Comparison of ENCODE assay signal across 1 cellular context in genomic region chr16:14473488-14473887, GRCh38.
TF ChIP-seq lines count a peak whose summit lies in the region.

No MANE protein-coding gene starts in this region.

TF ChIP-seq in HepG2, 621 proteins besides CTCF, POLR2A, EP300 and RAD21 (continued from another document and continues in another):
- TF ChIP-seq NR2C2 (CRISPR knock-in tag; IDR thresholded peaks at IDR 0.05; ENCODE audit: borderline replicate concordance) = peak; percentile 47
- peak; percentile 61; the same call in 1 of the 2 replicates for TF ChIP-seq MEIS2 (CRISPR knock-in tag; IDR thresholded peaks at IDR 0.05)
- peak; percentile 57 for TF ChIP-seq YY1 (IDR thresholded peaks at IDR 0.05; ENCODE audit: insufficient read depth, insufficient replicate concordance, low read depth, low read length)
- no peak for TF ChIP-seq ZNF143 (CRISPR knock-in tag; IDR thresholded peaks at IDR 0.05)
- peak; percentile 71 for TF ChIP-seq MED1 (CRISPR knock-in tag; IDR thresholded peaks at IDR 0.05)
- TF ChIP-seq MIER2 (CRISPR knock-in tag; IDR thresholded peaks at IDR 0.05) = peak; percentile 68; the same call in 1 of the 2 replicates
- peak; percentile 77 for TF ChIP-seq FOSL2 (CRISPR knock-in tag; IDR thresholded peaks at IDR 0.05)
- no peak for TF ChIP-seq AGO2 (optimal IDR thresholded peaks at IDR 0.05; ENCODE audit: low read depth, low read length)
- peak; percentile 94 for TF ChIP-seq ZBTB38 (CRISPR knock-in tag; IDR thresholded peaks at IDR 0.05)
- TF ChIP-seq TBX2 (CRISPR knock-in tag; IDR thresholded peaks at IDR 0.05; ENCODE audit: borderline replicate concordance) = peak; percentile 61
- peak; percentile 70 for TF ChIP-seq HNF4A (CRISPR knock-in tag; IDR thresholded peaks at IDR 0.05)
- no peak for TF ChIP-seq NPAS2 (CRISPR knock-in tag; IDR thresholded peaks at IDR 0.05; ENCODE audit: borderline replicate concordance)
- 0 out of 2 replicates have a peak, but pooled peaks have one; percentile 48 for TF ChIP-seq NAIF1 (CRISPR knock-in tag; IDR thresholded peaks at IDR 0.05; ENCODE audit: borderline replicate concordance)
- no peak for TF ChIP-seq ZSCAN29 (CRISPR knock-in tag; conservative IDR thresholded peaks at IDR 0.05)
- peak; percentile 80 to 94 for TF ChIP-seq NR2F1 (CRISPR knock-in tag; IDR thresholded peaks at IDR 0.05)
- TF ChIP-seq PAWR (CRISPR knock-in tag; IDR thresholded peaks at IDR 0.05; ENCODE audit: borderline replicate concordance) = no peak
- peak; percentile 78 for TF ChIP-seq ZNF12 (CRISPR knock-in tag; IDR thresholded peaks at IDR 0.05)
- no peak for TF ChIP-seq ZNF704 (CRISPR knock-in tag; IDR thresholded peaks at IDR 0.05; ENCODE audit: borderline replicate concordance)
- peak; percentile 82 for TF ChIP-seq ZBTB33 (CRISPR knock-in tag; IDR thresholded peaks at IDR 0.05)
- TF ChIP-seq LCORL (IDR thresholded peaks at IDR 0.05) = no peak
- TF ChIP-seq LCORL (CRISPR knock-in tag; IDR thresholded peaks at IDR 0.05) = peak; percentile 85
- TF ChIP-seq THRA (CRISPR knock-in tag; IDR thresholded peaks at IDR 0.05; ENCODE audit: borderline replicate concordance) = peak; percentile 35; the same call in 1 of the 2 replicates
- TF ChIP-seq ZBTB37 (CRISPR knock-in tag; IDR thresholded peaks at IDR 0.05) = no peak
- TF ChIP-seq TARDBP (CRISPR knock-in tag; IDR thresholded peaks at IDR 0.05) = peak; percentile 65; the same call in 1 of the 2 replicates
- TF ChIP-seq RNF2 (conservative IDR thresholded peaks at IDR 0.05; ENCODE audit: low read depth) = no peak
- TF ChIP-seq ZNF605 (CRISPR knock-in tag; IDR thresholded peaks at IDR 0.05) = peak; percentile 33; the same call in 1 of the 2 replicates
- TF ChIP-seq STAT6 (CRISPR knock-in tag; IDR thresholded peaks at IDR 0.05; ENCODE audit: borderline replicate concordance) = no peak
- peak; percentile 65; the same call in 1 of the 2 replicates for TF ChIP-seq ARID4A (CRISPR knock-in tag; IDR thresholded peaks at IDR 0.05; ENCODE audit: borderline replicate concordance)
- TF ChIP-seq SOX13 (IDR thresholded peaks at IDR 0.05) = no peak
- peak in 1 of 2 experiments; percentile 27; a peak in 1 of 4 replicates for TF ChIP-seq SOX13 (CRISPR knock-in tag; conservative IDR thresholded peaks at IDR 0.05 in 1 of 2, IDR thresholded peaks at IDR 0.05 in 1 of 2)
- TF ChIP-seq FOXP4 (CRISPR knock-in tag; IDR thresholded peaks at IDR 0.05) = peak; percentile 67; the same call in 1 of the 2 replicates
- peak; percentile 91 for TF ChIP-seq GATAD2A (CRISPR knock-in tag; IDR thresholded peaks at IDR 0.05)
- peak; percentile 49; the same call in 1 of the 2 replicates for TF ChIP-seq ZFP91 (CRISPR knock-in tag; IDR thresholded peaks at IDR 0.05; ENCODE audit: borderline replicate concordance)
- no peak for TF ChIP-seq HNRNPL (IDR thresholded peaks at IDR 0.05; ENCODE audit: low read depth, low read length)
- no peak for TF ChIP-seq ZNF460 (CRISPR knock-in tag; IDR thresholded peaks at IDR 0.05; ENCODE audit: borderline replicate concordance)
- TF ChIP-seq ZNF121 (CRISPR knock-in tag; IDR thresholded peaks at IDR 0.05) = peak; percentile 24; the same call in 1 of the 2 replicates
- TF ChIP-seq IRF2 (CRISPR knock-in tag; IDR thresholded peaks at IDR 0.05) = peak; percentile 72; the same call in 1 of the 2 replicates
- peak; percentile 29; the same call in 1 of the 2 replicates for TF ChIP-seq ZNF205 (CRISPR knock-in tag; IDR thresholded peaks at IDR 0.05)
- peak; percentile 46; the same call in 1 of the 2 replicates for TF ChIP-seq KAT7 (CRISPR knock-in tag; IDR thresholded peaks at IDR 0.05; ENCODE audit: borderline replicate concordance)
- TF ChIP-seq ZNF572 (CRISPR knock-in tag; IDR thresholded peaks at IDR 0.05) = no peak
- TF ChIP-seq FOXK1 (CRISPR knock-in tag; IDR thresholded peaks at IDR 0.05; ENCODE audit: borderline replicate concordance, low read depth) = peak; percentile 12; the same call in 1 of the 2 replicates
- peak; percentile 76; the same call in 1 of the 2 replicates for TF ChIP-seq ZNF792 (CRISPR knock-in tag; IDR thresholded peaks at IDR 0.05)
- TF ChIP-seq ZNF580 (CRISPR knock-in tag; IDR thresholded peaks at IDR 0.05; ENCODE audit: borderline replicate concordance, low read depth) = peak; percentile 64; the same call in 1 of the 2 replicates
- TF ChIP-seq ELF3 (CRISPR knock-in tag; IDR thresholded peaks at IDR 0.05) = peak; percentile 91
- no peak for TF ChIP-seq ZNF709 (CRISPR knock-in tag; IDR thresholded peaks at IDR 0.05)
- TF ChIP-seq TBX3 (IDR thresholded peaks at IDR 0.05; ENCODE audit: borderline replicate concordance) = no peak
- TF ChIP-seq MIER3 (CRISPR knock-in tag; IDR thresholded peaks at IDR 0.05; ENCODE audit: borderline replicate concordance) = peak; percentile 37; the same call in 1 of the 2 replicates
- peak; percentile 85 for TF ChIP-seq CBX1 (IDR thresholded peaks at IDR 0.05; ENCODE audit: low read depth)
- TF ChIP-seq MAZ (IDR thresholded peaks at IDR 0.05; ENCODE audit: borderline replicate concordance, low read depth, low read length) = no peak
- TF ChIP-seq MAZ (CRISPR knock-in tag; IDR thresholded peaks at IDR 0.05; ENCODE audit: low read depth) = 0 out of 2 replicates have a peak, but pooled peaks have one; percentile 9
- TF ChIP-seq RBAK (CRISPR knock-in tag; IDR thresholded peaks at IDR 0.05) = no peak
